In the genomic region with DNA sequence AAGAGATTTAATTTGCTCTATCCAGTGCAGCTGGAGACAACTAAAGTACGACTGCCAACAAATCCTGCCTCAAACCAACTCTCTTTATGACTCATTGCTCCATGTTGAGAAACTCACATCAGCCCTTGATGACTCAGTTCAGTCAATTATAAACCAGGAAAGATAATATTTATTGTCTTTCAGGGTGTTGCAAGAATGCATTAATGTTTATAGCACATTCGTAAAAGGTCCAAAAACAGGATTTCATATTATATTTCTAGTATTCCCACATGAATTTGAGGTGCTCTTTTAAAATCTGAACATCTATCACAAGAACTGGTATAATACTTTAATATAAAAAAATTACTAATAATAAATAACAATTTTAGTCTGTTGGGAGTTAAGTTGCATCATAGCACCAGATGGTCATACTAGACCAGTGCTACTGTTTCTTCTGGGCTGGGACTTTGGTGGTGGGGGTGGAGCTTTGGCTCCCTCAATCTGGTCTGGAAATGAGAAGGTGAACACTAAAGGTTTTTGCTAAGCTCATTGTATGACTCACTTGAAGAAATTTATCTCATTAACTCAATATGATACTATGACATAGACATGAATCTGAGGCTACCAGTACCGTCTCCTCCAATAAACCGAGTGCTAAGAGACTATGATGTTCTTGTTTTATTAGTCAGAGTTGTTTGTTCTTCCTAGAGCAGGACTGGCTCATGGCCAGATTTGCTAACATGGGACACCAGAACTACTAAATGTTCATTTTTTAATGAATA, we compare ENCODE assay signal across 9 cellular contexts. TPM values are rescaled to one million over a fixed set of nuclear protein-coding genes. Genes with fewer than 3 reads are reported as not detected.
A peak's percentile ranks its signal among the peaks of the same experiment; 100 is the strongest.
DNase-seq lines count a peak whose midpoint lies in the region; TF ChIP-seq lines count a peak whose summit lies in the region.
"Had no signal": no experiment of that assay in that cellular context is flagged by ENCODE, and none has a peak within 500 bp of the region (broad histone marks: within the 10 kb centered on the region; RNA-seq: fewer than 3 reads in every experiment).

No MANE protein-coding gene starts in this region.

- no peak for TF ChIP-seq EP300 in stomach (IDR thresholded peaks at IDR 0.05)

- POLR2A ChIA-PET in HEK293T (lab: Yijun Ruan, JAX) = interaction anchor here (0.6 kb wide), 1 partner anchor 154 kb away, joined by 3 read pairs; no protein-coding TSS in a partner anchor

- no peaks in the 10 kb centered on the region for H3K9me3 Mint-ChIP-seq in HFFc6
- H3K9me3 Mint-ChIP-seq in activated naive CD8-positive, alpha-beta T cell treated with anti-CD3 and anti-CD28 coated beads for 36 hours = no peaks in the 10 kb centered on the region

- H3K4me1 Mint-ChIP-seq in HFFc6 (ENCODE audit: low read depth) = peaks cover 87% of the 10 kb centered on the region
- H3K4me1 Mint-ChIP-seq in activated naive CD8-positive, alpha-beta T cell treated with anti-CD3 and anti-CD28 coated beads for 36 hours = peaks cover 13% of the 10 kb centered on the region

- no peak overlapping the region for H3K4me3 ChIP-seq in stomach

- TF ChIP-seq POLR2A in stomach (IDR thresholded peaks at IDR 0.05) = no peak

- no peaks in the 10 kb centered on the region for H3K27me3 Mint-ChIP-seq in HFFc6 (ENCODE audit: insufficient read depth)
- H3K27me3 Mint-ChIP-seq in activated naive CD8-positive, alpha-beta T cell treated with anti-CD3 and anti-CD28 coated beads for 36 hours = peaks cover 6% of the 10 kb centered on the region

- peak overlapping the region; percentile 89 for H3K27ac Mint-ChIP-seq in HFFc6
- H3K27ac Mint-ChIP-seq in activated naive CD8-positive, alpha-beta T cell treated with anti-CD3 and anti-CD28 coated beads for 36 hours = no peak overlapping the region

- TF ChIP-seq CTCF in HFFc6 (IDR thresholded peaks at IDR 0.05) (no peak), stomach (IDR thresholded peaks at IDR 0.05) (no peak)

- WGBS in stomach, 5 donors = 9 to 32% (median 27%) methylated on average over 4 of the region's 4 CpGs

- peaks cover 4% of the 10 kb centered on the region for H3K36me3 Mint-ChIP-seq in HFFc6 (ENCODE audit: low read depth)
- no peaks in the 10 kb centered on the region for H3K36me3 Mint-ChIP-seq in activated naive CD8-positive, alpha-beta T cell treated with anti-CD3 and anti-CD28 coated beads for 36 hours

- peak; percentile 52 for DNase-seq in DMS153 (lab: John Stamatoyannopoulos, UW)
- DNase-seq in DMS153 treated with DMSO at 0.1 percent for 48 hours (lab: John Stamatoyannopoulos, UW; ENCODE audit: unreplicated experiment) = no peak
- DNase-seq in HFFc6 = peak; percentile 98
- peak; percentile 91 for DNase-seq in NCI-H1694 (lab: John Stamatoyannopoulos, UW)
- DNase-seq in activated naive CD8-positive, alpha-beta T cell treated with anti-CD3 and anti-CD28 coated beads for 36 hours = peak; percentile 31
- peak; percentile 98 for DNase-seq in kidney glomerular epithelial cell (lab: John Stamatoyannopoulos, UW)
- peak; percentile 63 for DNase-seq in stomach
- DNase-seq in HEK293T (ENCODE audit: extremely low spot score) = no peak

- peaks cover 7 to 29% (median 11%) of the 10 kb centered on the region in 4 donors for H3K4me1 ChIP-seq in stomach

- H3K36me3 ChIP-seq in stomach = no peaks in the 10 kb centered on the region

- H3K27me3 ChIP-seq in stomach = no peaks in the 10 kb centered on the region

- intact Hi-C loops in stomach (cut with DNase I; ENCODE audit: low total_unique reads) = no loop called here

- no peaks in the 10 kb centered on the region for H3K9me3 ChIP-seq in stomach

- peak overlapping the region; percentile 57 to 81 (median 68) for H3K27ac ChIP-seq in stomach
- H3K27ac ChIP-seq: 22Rv1 had no signal

- H3K4me3 Mint-ChIP-seq in HFFc6 = peak overlapping the region; percentile 63
- H3K4me3 Mint-ChIP-seq in activated naive CD8-positive, alpha-beta T cell treated with anti-CD3 and anti-CD28 coated beads for 36 hours = no peak overlapping the region

- CTCF ChIA-PET in HEK293T (lab: Yijun Ruan, JAX) = interaction anchor here (0.6 kb wide), 1 partner anchor 10 kb away, joined by 3 read pairs; no protein-coding TSS in a partner anchor

TF ChIP-seq in HEK293T, 16 proteins besides CTCF, POLR2A, EP300 and RAD21:
- no peak for TF ChIP-seq LEF1 (IDR thresholded peaks at IDR 0.05; ENCODE audit: borderline replicate concordance)

RNA-seq across cellular contexts. Expression of a gene that starts 26.6 kb away (rescaled TPM):
- total RNA-seq in HFFc6 (2021; fragmentation: NEBNext Ultra II Directional; extraction: Animal tissue kit (Norgen Biotek cat#: 25700)) = 100 to 1,000 TPM; 126 to 150 (median 134) TPM
- total RNA-seq in activated naive CD8-positive, alpha-beta T cell treated with anti-CD3 and anti-CD28 coated beads for 36 hours = 10 to 100 TPM; 11.0 to 11.9 TPM
- total RNA-seq in stomach = 100 to 1,000 TPM in 3 of 5 donors, 10 to 100 TPM in 1, 1 to 10 TPM in 1; 9.3 to 180 (median 107) TPM
- 10 to 100 TPM; 13.4 to 24.4 (median 14.7) TPM for polyA plus RNA-seq in stomach

Comparison
In these comparisons a context has a peak if more than half of its experiments do, and no peak if none do; other contexts are left out.
1. DNase-seq: peak in DMS153 (single experiment), HFFc6 (single experiment), NCI-H1694 (single experiment), activated naive CD8-positive, alpha-beta T cell treated with anti-CD3 and anti-CD28 coated beads for 36 hours (single experiment), kidney glomerular epithelial cell (single experiment) and stomach (single experiment); none in DMS153 treated with DMSO at 0.1 percent for 48 hours (single experiment) and HEK293T (single experiment).